ENCODE assay signal across 22 cellular contexts in genomic region chr11:113283881-113284280, GRCh38.
"Had no signal": no experiment of that assay in that cellular context is flagged by ENCODE, and none has a peak within 500 bp of the region (broad histone marks: within the 10 kb centered on the region; RNA-seq: fewer than 3 reads in every experiment).

No MANE protein-coding gene starts in this region.

- H3K9me3 ChIP-seq: colonic mucosa, esophagus muscularis mucosa, gastroesophageal sphincter, left lung, lower lobe of right lung, mucosa of descending colon had no signal

- H3K27ac ChIP-seq: colonic mucosa, esophagus muscularis mucosa, foreskin keratinocyte, gastroesophageal sphincter, hepatocyte, left lung, lower lobe of right lung had no signal

- H3K27me3 ChIP-seq: colonic mucosa, esophagus muscularis mucosa, foreskin keratinocyte, gastroesophageal sphincter, hepatocyte, left lung had no signal

- DNase-seq: colonic mucosa; cortex of kidney; effector CD8-positive, alpha-beta T cell; effector memory CD8-positive, alpha-beta T cell; foreskin keratinocyte; glutamatergic neuron; hypothalamus; immature natural killer cell; kidney; kidney glomerular epithelial cell; left colon; left lung; left ventricle myocardium superior; lower lobe of right lung; mesenchymal stem cell; mucosa of descending colon; naive B cell had no signal

- H3K4me3 ChIP-seq: colonic mucosa, esophagus muscularis mucosa, gastroesophageal sphincter, hepatocyte, left lung, lower lobe of right lung, mucosa of descending colon had no signal

- H3K36me3 ChIP-seq: colonic mucosa, esophagus muscularis mucosa, gastroesophageal sphincter, left lung, lower lobe of right lung had no signal

- ATAC-seq: effector memory CD8-positive, alpha-beta T cell; foreskin keratinocyte; gastroesophageal sphincter; left colon; left lung; left ventricle myocardium superior; lower lobe of right lung; mucosa of descending colon had no signal

- FAIRE-seq: endothelial cell of umbilical vein, frontal cortex, kidney had no signal

- H3K4me1 ChIP-seq: colonic mucosa, foreskin keratinocyte, gastroesophageal sphincter, left lung, lower lobe of right lung had no signal
